Comparison of ENCODE assay signal across 27 cellular contexts in genomic region chr12:116631619-116632018, GRCh38.
DNase-seq lines count a peak whose midpoint lies in the region; ATAC-seq and TF ChIP-seq lines count a peak whose summit lies in the region.
"Had no signal": no experiment of that assay in that cellular context is flagged by ENCODE, and none has a peak within 500 bp of the region (broad histone marks: within the 10 kb centered on the region; RNA-seq: fewer than 3 reads in every experiment).

No MANE protein-coding gene starts in this region.

- H3K9ac ChIP-seq in smooth muscle cell (ENCODE audit: low read depth) = no peak overlapping the region

- H3K79me2 ChIP-seq in smooth muscle cell (ENCODE audit: low read depth) = no peaks in the 10 kb centered on the region
- H3K79me2 ChIP-seq: hepatocyte had no signal

- no peaks in the 10 kb centered on the region for H3K9me3 ChIP-seq in smooth muscle cell (replicated peaks; ENCODE audit: low read depth)
- H3K9me3 ChIP-seq: ovary, SJSA1, upper lobe of left lung had no signal

- H3K27me3 ChIP-seq in smooth muscle cell (ENCODE audit: low read depth) = no peaks in the 10 kb centered on the region
- H3K27me3 ChIP-seq: brain microvascular endothelial cell, ovary, upper lobe of left lung had no signal

- no peak overlapping the region for H3K27ac ChIP-seq in smooth muscle cell (ENCODE audit: low read depth)
- H3K27ac ChIP-seq: brain microvascular endothelial cell, hepatocyte, ovary, SJSA1, upper lobe of left lung had no signal

- no peaks in the 10 kb centered on the region for H4K20me1 ChIP-seq in smooth muscle cell (ENCODE audit: low read depth)

- H2AFZ ChIP-seq in smooth muscle cell (ENCODE audit: low read depth) = no peak overlapping the region
- H2AFZ ChIP-seq: hepatocyte had no signal

- no peaks in the 10 kb centered on the region for H3K36me3 ChIP-seq in smooth muscle cell (ENCODE audit: low read depth)
- H3K36me3 ChIP-seq: brain microvascular endothelial cell, ovary, SJSA1, upper lobe of left lung had no signal

- H3K4me1 ChIP-seq in smooth muscle cell (ENCODE audit: low read depth) = no peaks in the 10 kb centered on the region
- H3K4me1 ChIP-seq: SJSA1 had no signal

- no peak for ATAC-seq in HG03520 (IDR thresholded peaks at IDR 0.05; ENCODE audit: unreplicated experiment)
- ATAC-seq: WTC11 had no signal

- peak; percentile 25 for DNase-seq in DMS 273 (lab: John Stamatoyannopoulos, UW; ENCODE audit: unreplicated experiment)
- DNase-seq in DMS 273 treated with DMSO at 0.1 percent for 48 hours (lab: John Stamatoyannopoulos, UW) = no peak
- DNase-seq in M059J (ENCODE audit: low read depth) = peak; percentile 8
- DNase-seq in astrocyte of the hippocampus (ENCODE audit: low read depth, low spot score) = peak; percentile 58
- peak; percentile 78 for DNase-seq in left kidney (ENCODE audit: low read depth, low spot score)
- DNase-seq in smooth muscle cell (lab: John Stamatoyannopoulos, UW; ENCODE audit: unreplicated experiment) = no peak
- DNase-seq in stimulated activated CD4-positive, alpha-beta T cell treated with anti-CD3 and anti-CD28 coated beads, Interleukin-1b, Interleukin-23, amount 100 ng/mL, for 48 hours = no peak
- DNase-seq: 8988T; activated CD4-positive, alpha-beta T cell treated with anti-CD3 and anti-CD28 coated beads, Interleukin-2, amount 10 ng/mL, durations not matched to agents 24 days and 14 days; activated CD8-positive, alpha-beta memory T cell treated with anti-CD3 and anti-CD28 coated beads for 24 hours; activated naive CD4-positive, alpha-beta T cell treated with anti-CD3 and anti-CD28 coated beads, Interleukin-2, amount 50 U/mL, for 16 hours; activated T-cell treated with anti-CD3 and anti-CD28 coated beads for 4 hours; brain microvascular endothelial cell; CD4-positive, CD25-positive, alpha-beta regulatory T cell; H9; Kasumi-1; left colon; NCI-H1436 treated with DMSO at 0.1 percent for 48 hours; NCI-H748 treated with DMSO at 0.1 percent for 48 hours; ovary; retina; stimulated activated naive CD4-positive, alpha-beta T cell; upper lobe of left lung had no signal

- TF ChIP-seq CTCF in smooth muscle cell (IDR thresholded peaks at IDR 0.05; ENCODE audit: borderline replicate concordance, insufficient read depth, poor library complexity, severe bottlenecking) = no peak

- H3K4me3 ChIP-seq in smooth muscle cell = no peak overlapping the region
- H3K4me3 ChIP-seq: hepatocyte, ovary, SJSA1, upper lobe of left lung had no signal

- 84% methylated on average over 4 of the region's 4 CpGs for WGBS in smooth muscle cell (ENCODE audit: low lambda C conversion rate)

- H3F3A ChIP-seq in smooth muscle cell (ENCODE audit: low read depth) = no peaks in the 10 kb centered on the region

- H3K4me2 ChIP-seq in smooth muscle cell = no peak overlapping the region
- H3K4me2 ChIP-seq: hepatocyte had no signal

Comparison
In these comparisons a context has a peak if more than half of its experiments do, and no peak if none do; other contexts are left out.
1. DNase-seq: peak in DMS 273 (single experiment), M059J (single experiment), astrocyte of the hippocampus (single experiment) and left kidney (single experiment); none in DMS 273 treated with DMSO at 0.1 percent for 48 hours (single experiment), smooth muscle cell (single experiment) and stimulated activated CD4-positive, alpha-beta T cell treated with anti-CD3 and anti-CD28 coated beads, Interleukin-1b, Interleukin-23, amount 100 ng/mL, for 48 hours (single experiment).